Comparison of ENCODE assay signal across 8 cellular contexts in genomic region chr6:70667256-70667710, GRCh38. TPM values are rescaled to one million over a fixed set of nuclear protein-coding genes. Genes with fewer than 3 reads are reported as not detected.
DNase-seq lines count a peak whose midpoint lies in the region; ATAC-seq and TF ChIP-seq lines count a peak whose summit lies in the region.

No MANE protein-coding gene starts in this region.

- no peaks in the 10 kb centered on the region; the same call in 1 of the 2 replicates for H3K36me3 ChIP-seq in DND-41 (ENCODE audit: insufficient read depth, low read length)
- no peaks in the 10 kb centered on the region for H3K36me3 ChIP-seq in HUES6 (ENCODE audit: control insufficient read depth, insufficient read depth, low read length)

- H3K4me1 Mint-ChIP-seq in natural killer cell, result peaks cover 40 to 50% of the 10 kb centered on the region in 2 donors

- H3K79me2 ChIP-seq in DND-41 (ENCODE audit: insufficient read depth, low read length), result peaks cover 46% of the 10 kb centered on the region

- peaks cover 32% of the 10 kb centered on the region for H3K4me1 ChIP-seq in DND-41 (ENCODE audit: insufficient read depth, low read length)
- H3K4me1 ChIP-seq in HUES6 (ENCODE audit: control insufficient read depth, insufficient read depth, low read length), result peaks cover 17% of the 10 kb centered on the region

- intact Hi-C loops in natural killer cell (cut with micrococcal nuclease), result loop anchor here (1.0 kb wide), 1 partner anchor 101 kb away; the partner anchor contains the start of gene SDHAF4

- TF ChIP-seq CTCF in DND-41 (IDR thresholded peaks at IDR 0.05; ENCODE audit: borderline replicate concordance, extremely low read depth, low read length, poor library complexity, severe bottlenecking) (no peak), natural killer cell (IDR thresholded peaks at IDR 0.05) (no peak)

- no peak for DNase-seq in DND-41
- DNase-seq in caudate nucleus (lab: John Stamatoyannopoulos, UW), result no peak
- DNase-seq in natural killer cell, result no peak
- no peak for DNase-seq in dedifferentiated amniotic fluid mesenchymal stem cell (ENCODE audit: extremely low spot score)
- DNase-seq in mucosa of gallbladder (ENCODE audit: low spot score), result no peak

- peak overlapping the region; percentile 93 for H3K4me3 Mint-ChIP-seq in natural killer cell

- H3K9me3 Mint-ChIP-seq in natural killer cell, result no peaks in the 10 kb centered on the region

- H3K9ac ChIP-seq in DND-41 (ENCODE audit: low read depth, low read length) (peak overlapping the region; percentile 71), HUES6 (ENCODE audit: low read length) (peak overlapping the region; percentile 77)

- H3K4me3 ChIP-seq in DND-41 (ENCODE audit: low read depth in 1 of 2, low read length in 2 of 2) (peak overlapping the region; percentile 51 to 99), HUES6 (ENCODE audit: low read depth, low read length) (peak overlapping the region; percentile 91)

- peaks cover 16% of the 10 kb centered on the region; the same call in 1 of the 2 replicates for H4K20me1 ChIP-seq in DND-41 (ENCODE audit: insufficient read depth, low read length)

- no peaks in the 10 kb centered on the region for H3K36me3 Mint-ChIP-seq in natural killer cell

- no peak; the same call in 1 of the 3 replicates for ATAC-seq in DND-41 (ENCODE audit: insufficient read depth, low read depth)
- no peak for ATAC-seq in natural killer cell
- ATAC-seq in HG03378 (IDR thresholded peaks at IDR 0.05; ENCODE audit: unreplicated experiment), result no peak
- ATAC-seq in GM18870 (IDR thresholded peaks at IDR 0.05; ENCODE audit: unreplicated experiment), result no peak

- H2AFZ ChIP-seq in DND-41 (ENCODE audit: low read depth, low read length), result peak overlapping the region; percentile 96

- peaks cover 10 to 14% of the 10 kb centered on the region in 2 donors for H3K27me3 Mint-ChIP-seq in natural killer cell (ENCODE audit: low read depth in 2 of 2)

- H3K9me3 ChIP-seq in DND-41 (ENCODE audit: insufficient read depth, low read length, severe bottlenecking) (no peaks in the 10 kb centered on the region), HUES6 (ENCODE audit: control insufficient read depth, insufficient read depth, low read depth, low read length) (no peaks in the 10 kb centered on the region)

- H3K27ac ChIP-seq in DND-41 (ENCODE audit: low read length), result peak overlapping the region; percentile 90
- peak overlapping the region; percentile 41 for H3K27ac ChIP-seq in HUES6 (ENCODE audit: low read depth, low read length)
- peak overlapping the region; percentile 64 for H3K27ac ChIP-seq in caudate nucleus (ENCODE audit: low read depth, low read length)

- peak overlapping the region; percentile 92 to 93 for H3K27ac Mint-ChIP-seq in natural killer cell

- peak overlapping the region; percentile 96 for H3K4me2 ChIP-seq in DND-41 (ENCODE audit: insufficient read depth, low read length)

- H3K27me3 ChIP-seq in DND-41 (ENCODE audit: insufficient read depth, low read length, poor library complexity) (no peaks in the 10 kb centered on the region), HUES6 (ENCODE audit: control insufficient read depth, insufficient read depth, low read length) (no peaks in the 10 kb centered on the region)

RNA-seq across cellular contexts. Expression of gene SMAP1, which starts 0.4 kb away (rescaled TPM):
- total RNA-seq in natural killer cell, result 10 to 100 TPM; 28.6 to 35.4 (median 30.6) TPM
- total RNA-seq in mucosa of gallbladder, result 33.2 TPM
